24 cellular contexts compared by ENCODE assay signal in the genomic region with DNA sequence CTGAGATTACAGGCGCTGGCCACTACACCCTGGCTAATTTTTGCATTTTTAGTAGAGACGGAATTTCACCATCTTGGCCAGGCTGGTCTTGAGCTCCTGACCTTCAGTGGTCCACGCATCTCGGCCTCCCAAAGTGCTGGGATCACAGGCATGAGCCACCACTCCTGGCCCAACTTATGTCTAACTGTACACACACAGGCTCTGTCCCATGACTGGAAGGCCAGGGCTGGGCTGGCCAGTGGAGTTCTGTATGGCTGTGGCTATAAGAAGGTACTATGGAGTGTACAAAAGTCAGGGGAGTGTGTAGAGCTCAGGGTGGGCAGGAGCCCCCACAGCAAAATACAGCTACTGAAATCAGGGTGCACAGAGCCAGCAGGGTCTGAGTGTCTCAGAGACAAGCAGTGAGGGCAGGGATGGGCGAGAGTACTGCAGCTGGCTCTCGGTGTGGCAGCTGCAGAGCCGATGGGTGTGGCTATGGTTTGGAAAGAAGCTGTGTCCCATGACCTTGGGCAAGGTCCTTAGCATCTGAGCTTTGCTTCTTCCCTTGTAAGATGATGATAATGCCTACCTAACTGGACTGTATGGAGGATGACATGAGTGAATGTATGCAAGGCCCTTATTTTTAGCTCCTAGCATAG. TPM values are rescaled to one million over a fixed set of nuclear protein-coding genes. Genes with fewer than 3 reads are reported as not detected.
DNase-seq lines count a peak whose midpoint lies in the region; ATAC-seq and TF ChIP-seq lines count a peak whose summit lies in the region.
"Had no signal": no experiment of that assay in that cellular context is flagged by ENCODE, and none has a peak within 500 bp of the region (broad histone marks: within the 10 kb centered on the region; RNA-seq: fewer than 3 reads in every experiment).

No MANE protein-coding gene starts in this region.

- intact Hi-C loops in OCI-LY7 (cut with micrococcal nuclease; ENCODE audit: unreplicated experiment) (loop anchor here (2.0 kb wide), 1 partner anchor 53 kb away; a partner anchor contains a TSS), left lung (cut with DNase I) (no loop called here), testis (cut with DNase I; ENCODE audit: low total_unique reads) (no loop called here)

- peak overlapping the region; percentile 78 for H3K9ac ChIP-seq in BLaER1

- H2AFZ ChIP-seq in OCI-LY7 (ENCODE audit: low read length), result peak overlapping the region; percentile 27; the same call in 1 of the 2 replicates

- peaks cover 100% of the 10 kb centered on the region for H3K4me1 ChIP-seq in BLaER1
- peaks cover 4% of the 10 kb centered on the region for H3K4me1 ChIP-seq in HEK293 (ENCODE audit: control insufficient read depth, insufficient read depth, low read length)
- peaks cover 40% of the 10 kb centered on the region for H3K4me1 ChIP-seq in OCI-LY7 (ENCODE audit: insufficient read depth, low read length, poor library complexity, severe bottlenecking)
- H3K4me1 ChIP-seq in left lung, result no peaks in the 10 kb centered on the region
- H3K4me1 ChIP-seq in testis, result peaks cover 23% of the 10 kb centered on the region
- H3K4me1 ChIP-seq: vagina had no signal

- DNase-seq in OCI-LY7 (ENCODE audit: low spot score), result peak; percentile 55
- DNase-seq in myocyte (ENCODE audit: low read depth), result peak; percentile 93
- DNase-seq in left lung, result no peak
- DNase-seq in stimulated activated CD4-positive, alpha-beta T cell treated with anti-CD3 and anti-CD28 coated beads, Interleukin-1b, Interleukin-23, amount 100 ng/mL, for 48 hours, result no peak
- no peak for DNase-seq in testis
- no peak for DNase-seq in activated CD4-positive, alpha-beta T cell treated with anti-CD3 and anti-CD28 coated beads for 4 hours
- DNase-seq: activated gamma-delta T cell; CD8-positive, alpha-beta T cell; DMS79; islet precursor cell; natural killer cell; NCI-H2227 treated with DMSO at 0.1 percent for 48 hours; NCI-H774; small intestine; stimulated activated CD4-positive, alpha-beta T cell treated with anti-CD3 and anti-CD28 coated beads, Interleukin-4, amount 100 ng/mL, for 24 hours had no signal

- no peak for TF ChIP-seq CTCF in HEK293 (tag by site-specific recombination; IDR thresholded peaks at IDR 0.05)
- no peak for TF ChIP-seq CTCF in OCI-LY7 (conservative IDR thresholded peaks at IDR 0.05; ENCODE audit: low read length)
- TF ChIP-seq CTCF in left lung (IDR thresholded peaks at IDR 0.05), result no peak
- TF ChIP-seq CTCF in testis (IDR thresholded peaks at IDR 0.05), result no peak

- CTCF ChIA-PET in HEK293 (lab: Yijun Ruan, JAX), result interaction anchor here (0.5 kb wide), 1 partner anchor 33 kb away, joined by 5 read pairs; no protein-coding TSS in a partner anchor
- CTCF ChIA-PET in OCI-LY7 (lab: Charles Lee; ENCODE audit: unreplicated experiment), result interaction anchor here (0.8 kb wide), 1 partner anchor 14 kb away, joined by 3 read pairs; no protein-coding TSS in a partner anchor

- H4K20me1 ChIP-seq in BLaER1 (no peaks in the 10 kb centered on the region), OCI-LY7 (ENCODE audit: insufficient read depth, low read length) (no peaks in the 10 kb centered on the region)

- H3K27ac ChIP-seq in BLaER1 (peak overlapping the region; percentile 88), HEK293 (ENCODE audit: extremely low read depth, low read depth, low read length) (no peak overlapping the region), OCI-LY7 (ENCODE audit: low read depth, low read length, poor library complexity, severe bottlenecking) (no peak overlapping the region), left lung (no peak overlapping the region), testis (no peak overlapping the region)
- H3K27ac ChIP-seq: coronary artery, vagina had no signal

- no peaks in the 10 kb centered on the region for H3K36me3 ChIP-seq in BLaER1
- H3K36me3 ChIP-seq in HEK293 (ENCODE audit: control insufficient read depth in 2 of 2, insufficient read depth in 1 of 2, low read length in 2 of 2), result no peaks in the 10 kb centered on the region
- no peaks in the 10 kb centered on the region for H3K36me3 ChIP-seq in OCI-LY7 (ENCODE audit: insufficient read depth, low read length)
- H3K36me3 ChIP-seq in left lung, result no peaks in the 10 kb centered on the region
- H3K36me3 ChIP-seq in testis (ENCODE audit: low read depth, missing control alignments), result no peaks in the 10 kb centered on the region
- H3K36me3 ChIP-seq: vagina had no signal

- no peaks in the 10 kb centered on the region for H3K9me2 ChIP-seq in OCI-LY7 (ENCODE audit: insufficient read depth, low read length)

- H3K9me3 ChIP-seq in BLaER1 (peaks cover 7% of the 10 kb centered on the region; the same call in 1 of the 2 replicates), HEK293 (ENCODE audit: control insufficient read depth, insufficient read depth, low read depth, low read length) (no peaks in the 10 kb centered on the region), OCI-LY7 (ENCODE audit: low read length) (no peaks in the 10 kb centered on the region), left lung (no peaks in the 10 kb centered on the region), testis (no peaks in the 10 kb centered on the region)
- H3K9me3 ChIP-seq: vagina had no signal

- H3K4me2 ChIP-seq in BLaER1 (peak overlapping the region; percentile 86), OCI-LY7 (ENCODE audit: low read length) (peak overlapping the region; percentile 88)

- no peak for TF ChIP-seq POLR2A in testis (IDR thresholded peaks at IDR 0.05)

- ATAC-seq in left lung, result no peak
- ATAC-seq: CD8-positive, alpha-beta T cell; natural killer cell; Panc1 had no signal

- no peaks in the 10 kb centered on the region for H3K79me2 ChIP-seq in OCI-LY7 (ENCODE audit: insufficient read depth, low read depth, low read length)

- H3K4me3 ChIP-seq in BLaER1 (no peak overlapping the region), HEK293 (ENCODE audit: low read depth, low read length) (no peak overlapping the region), OCI-LY7 (ENCODE audit: low read depth, low read length, poor library complexity, severe bottlenecking) (no peak overlapping the region), left lung (no peak overlapping the region), testis (no peak overlapping the region)
- H3K4me3 ChIP-seq: coronary artery, vagina had no signal

- POLR2A ChIA-PET in HEK293 (lab: Yijun Ruan, JAX) (no interaction called here), OCI-LY7 (lab: Charles Lee) (interaction anchor here (0.5 to 1.7 kb wide), 4 partner anchors 8 to 90 kb away, joined by 3 to 10 read pairs (median 4); a partner anchor contains a TSS)

- H3K27me3 ChIP-seq in BLaER1 (no peaks in the 10 kb centered on the region), left lung (no peaks in the 10 kb centered on the region), testis (no peaks in the 10 kb centered on the region)
- H3K27me3 ChIP-seq: vagina had no signal

- no TSS peak for BruUV-seq in OCI-LY7 (replicated peaks; lab: Mats Ljungman, UMichigan)

- WGBS in testis, 2 donors, result 69 to 84% methylated on average over 7 of the region's 7 CpGs

TF ChIP-seq in HEK293, 187 proteins besides CTCF, POLR2A, EP300 and RAD21:
- TF ChIP-seq ZNF664 (tag by site-specific recombination; IDR thresholded peaks at IDR 0.05), result no peak
- peak; percentile 67 for TF ChIP-seq ZNF133 (tag by site-specific recombination; IDR thresholded peaks at IDR 0.05)

RNA-seq across cellular contexts. Expression of a gene that starts 10.4 kb away (rescaled TPM):
- total RNA-seq in OCI-LY7 (2014; rRNA removed; shearing (Covaris generic)), result not detected in 2 replicates
- total RNA-seq in OCI-LY7 (2022), result not detected in 2 replicates
- not detected in 2 replicates for total RNA-seq in myocyte
- not detected for polyA plus RNA-seq in myocyte (2012)
- total RNA-seq in left lung, result not detected
- total RNA-seq in testis, result not detected
- not detected for polyA plus RNA-seq in testis (ENCODE audit: insufficient read depth, low read depth, low replicate concordance)
- total RNA-seq: CD8-positive, alpha-beta T cell; M059J; natural killer cell; posterior vena cava; vagina had no signal
- polyA plus RNA-seq: adipose tissue, AG04450, small intestine had no signal

RNA-seq across cellular contexts. Expression of a gene that starts 51.9 kb away (rescaled TPM):
- total RNA-seq in OCI-LY7 (2014; rRNA removed; shearing (Covaris generic)), result 37.6 and 52.5 TPM in 2 replicates
- 101 and 112 TPM in 2 replicates for total RNA-seq in OCI-LY7 (2022)
- total RNA-seq in myocyte, result 10.4 and 11.3 TPM in 2 replicates
- 2.3 TPM for polyA plus RNA-seq in myocyte (2012)
- total RNA-seq in left lung, result 1 to 10 TPM; 7.5 to 9.6 TPM
- total RNA-seq in testis, result 10 to 100 TPM; 31.9 to 59.1 TPM
- 12.8 TPM for polyA plus RNA-seq in testis (ENCODE audit: insufficient read depth, low read depth, low replicate concordance)

RNA-seq across cellular contexts. Expression of a gene that starts 52.2 kb away (rescaled TPM):
- total RNA-seq in OCI-LY7 (2014; rRNA removed; shearing (Covaris generic)), result 37.0 and 48.9 TPM in 2 replicates
- 62.4 and 70.7 TPM in 2 replicates for total RNA-seq in OCI-LY7 (2022)
- 28.9 and 32.6 TPM in 2 replicates for total RNA-seq in myocyte
- 8.4 TPM for polyA plus RNA-seq in myocyte (2012)
- total RNA-seq in left lung, result 10 to 100 TPM; 18.5 to 19.9 TPM
- 10 to 100 TPM; 73.8 to 79.0 TPM for total RNA-seq in testis
- 21.7 TPM for polyA plus RNA-seq in testis (ENCODE audit: insufficient read depth, low read depth, low replicate concordance)

Comparison
In these comparisons a context has a peak if more than half of its experiments do, and no peak if none do; other contexts are left out.
1. DNase-seq: peak in OCI-LY7 (single experiment) and myocyte (single experiment); none in left lung (0 of 2), stimulated activated CD4-positive, alpha-beta T cell treated with anti-CD3 and anti-CD28 coated beads, Interleukin-1b, Interleukin-23, amount 100 ng/mL, for 48 hours (single experiment), testis (single experiment) and activated CD4-positive, alpha-beta T cell treated with anti-CD3 and anti-CD28 coated beads for 4 hours (0 of 2).